In the genomic region with DNA sequence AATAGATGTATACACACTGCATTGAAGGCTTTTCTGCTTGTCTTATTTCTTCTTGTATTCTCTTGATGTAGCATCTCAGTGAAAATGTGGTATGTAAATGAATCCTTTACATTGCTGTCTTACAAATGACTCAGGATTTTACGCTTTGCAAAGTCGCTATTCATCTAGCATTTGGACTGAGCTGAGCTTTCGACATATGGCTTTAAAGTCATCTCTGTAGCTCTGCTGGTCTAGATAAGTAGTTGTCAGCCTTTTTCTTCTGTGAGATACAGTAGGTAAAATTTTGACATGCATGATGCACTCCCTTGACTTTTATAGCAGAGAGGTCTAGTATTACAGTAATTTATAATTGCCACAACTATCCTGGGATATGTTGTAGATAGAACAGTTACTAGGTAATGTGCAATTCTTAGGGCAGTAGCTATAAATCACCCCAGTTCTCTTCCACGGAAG, we compare ENCODE assay signal across 2 cellular contexts.
TF ChIP-seq lines count a peak whose summit lies in the region.

No MANE protein-coding gene starts in this region.

TF ChIP-seq in HEK293T, 16 proteins besides CTCF, POLR2A, EP300 and RAD21 (continued from another document):
- TF ChIP-seq LEF1 (IDR thresholded peaks at IDR 0.05; ENCODE audit: borderline replicate concordance) (no peak), SUZ12 (IDR thresholded peaks at IDR 0.05) (no peak), ELF4 (IDR thresholded peaks at IDR 0.05) (no peak), L3MBTL2 (conservative IDR thresholded peaks at IDR 0.05) (no peak), BHLHE40 (IDR thresholded peaks at IDR 0.05; ENCODE audit: borderline replicate concordance) (no peak)
- TF ChIP-seq, protein P1, sequence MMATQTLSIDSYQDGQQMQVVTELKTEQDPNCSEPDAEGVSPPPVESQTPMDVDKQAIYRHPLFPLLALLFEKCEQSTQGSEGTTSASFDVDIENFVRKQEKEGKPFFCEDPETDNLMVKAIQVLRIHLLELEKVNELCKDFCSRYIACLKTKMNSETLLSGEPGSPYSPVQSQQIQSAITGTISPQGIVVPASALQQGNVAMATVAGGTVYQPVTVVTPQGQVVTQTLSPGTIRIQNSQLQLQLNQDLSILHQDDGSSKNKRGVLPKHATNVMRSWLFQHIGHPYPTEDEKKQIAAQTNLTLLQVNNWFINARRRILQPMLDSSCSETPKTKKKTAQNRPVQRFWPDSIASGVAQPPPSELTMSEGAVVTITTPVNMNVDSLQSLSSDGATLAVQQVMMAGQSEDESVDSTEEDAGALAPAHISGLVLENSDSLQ (IDR thresholded peaks at IDR 0.05): peak; percentile 51; the same call in 1 of the 2 replicates
TF ChIP-seq in HEK293T: peak in this region for 1.

TF ChIP-seq in H1, 55 proteins besides CTCF, POLR2A, EP300 and RAD21 (continued from another document):
- TF ChIP-seq MAFK (IDR thresholded peaks at IDR 0.05; ENCODE audit: low read depth, low read length) (peak; percentile 19; the same call in 1 of the 2 replicates), BACH1 (IDR thresholded peaks at IDR 0.05; ENCODE audit: low read length) (peak; percentile 73), RXRA (IDR thresholded peaks at IDR 0.05; ENCODE audit: insufficient read depth, low read depth, low read length) (no peak)
